In the genomic region with DNA sequence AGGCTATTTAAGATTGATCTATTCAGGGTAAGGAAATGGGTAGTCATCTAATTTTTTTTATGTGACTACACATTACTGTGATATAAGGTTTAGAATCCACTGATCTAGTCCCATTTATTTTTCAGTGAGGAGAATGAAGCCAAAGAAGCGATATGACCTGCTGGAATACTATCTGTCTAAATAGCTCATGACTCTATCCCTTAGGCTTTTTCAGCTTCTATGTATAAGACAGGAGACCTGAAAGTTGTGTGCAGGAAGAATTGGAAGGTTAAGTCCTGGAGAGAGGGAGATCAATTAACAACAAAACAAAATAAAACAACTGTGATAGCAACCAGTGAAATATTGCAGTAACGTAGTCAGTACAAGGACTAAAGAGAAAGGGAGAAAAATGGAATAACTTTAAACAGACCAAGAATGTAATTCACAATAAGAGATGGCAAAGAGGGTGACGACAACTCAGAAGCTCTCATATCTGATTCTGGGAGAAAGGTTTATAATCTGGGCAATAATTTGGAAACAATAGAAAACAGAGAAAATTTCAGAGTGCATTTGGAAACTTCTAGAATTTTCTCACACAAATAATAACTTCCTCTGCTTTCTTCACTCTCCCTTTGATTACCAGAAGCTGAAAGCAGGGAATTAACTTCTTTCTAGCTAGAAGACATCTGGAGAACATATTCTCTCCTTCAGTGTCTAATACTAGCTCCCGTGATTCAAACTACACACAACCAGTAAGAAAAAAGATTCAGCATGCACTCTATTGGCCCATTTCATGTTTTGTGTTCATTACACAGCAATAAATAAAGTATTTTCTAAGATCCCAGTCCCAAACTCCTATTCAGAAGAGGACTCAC, we compare ENCODE assay signal across 10 cellular contexts. TPM values are rescaled to one million over a fixed set of nuclear protein-coding genes. Genes with fewer than 3 reads are reported as not detected.
A peak's percentile ranks its signal among the peaks of the same experiment; 100 is the strongest.
DNase-seq lines count a peak whose midpoint lies in the region; ATAC-seq and TF ChIP-seq lines count a peak whose summit lies in the region.
"Had no signal": no experiment of that assay in that cellular context is flagged by ENCODE, and none has a peak within 500 bp of the region (broad histone marks: within the 10 kb centered on the region; RNA-seq: fewer than 3 reads in every experiment).

No MANE protein-coding gene starts in this region.

- POLR2A ChIA-PET in CD4-positive, alpha-beta T cell (lab: Charles Lee), result interaction anchor here (1.0 to 3.0 kb wide), 5 partner anchors 9 to 212 kb away, joined by 3 to 8 read pairs (median 7); no protein-coding TSS in a partner anchor
- POLR2A ChIA-PET in Caco-2 (lab: Charles Lee), result no interaction called here

- no peak for DNase-seq in CD4-positive, alpha-beta T cell
- no peak for DNase-seq in HFFc6
- DNase-seq in adipocyte (ENCODE audit: low read depth), result no peak
- DNase-seq in Caco-2, result no peak
- DNase-seq in cortex of kidney (lab: John Stamatoyannopoulos, UW), result no peak
- DNase-seq in NCI-H2227 treated with DMSO at 0.1 percent for 48 hours (lab: John Stamatoyannopoulos, UW), result no peak
- no peak for DNase-seq in BE2C

- H3K27ac Mint-ChIP-seq in CD4-positive, alpha-beta T cell, result peak overlapping the region; percentile 91
- H3K27ac Mint-ChIP-seq in HFFc6 (peak overlapping the region; percentile 45; the same call in 1 of the 2 replicates), Caco-2 (ENCODE audit: unreplicated experiment) (no peak overlapping the region)

- intact Hi-C loops in CD4-positive, alpha-beta T cell (cut with DNase I, micrococcal nuclease), result no loop called here
- intact Hi-C loops in Caco-2 (cut with micrococcal nuclease; ENCODE audit: unreplicated experiment), result no loop called here

- peak; percentile 39 for ATAC-seq in CD4-positive, alpha-beta T cell (ENCODE audit: poor library complexity)
- ATAC-seq: HCT116 had no signal

- H3K4me1 ChIP-seq in adipocyte (ENCODE audit: control insufficient read depth, insufficient read depth, low read length) (peaks cover 6% of the 10 kb centered on the region), muscle layer of duodenum (ENCODE audit: control insufficient read depth in 1 of 2, insufficient read depth in 2 of 2, low read length in 2 of 2) (peaks cover 0 to 12% of the 10 kb centered on the region in 2 donors), Caco-2 (0 out of 2 replicates have a peak, but pooled peaks cover 4% of the 10 kb centered on the region), BE2C (no peaks in the 10 kb centered on the region)

- BruUV-seq in Caco-2 (replicated peaks; lab: Mats Ljungman, UMichigan), result no TSS peak

- CTCF ChIA-PET in CD4-positive, alpha-beta T cell (lab: Charles Lee), result interaction anchor here (0.9 to 1.5 kb wide), 3 partner anchors 13 to 308 kb away, joined by 3 to 5 read pairs (median 4); no protein-coding TSS in a partner anchor
- CTCF ChIA-PET in Caco-2 (lab: Charles Lee), result no interaction called here

- no peaks in the 10 kb centered on the region for H3K27me3 ChIP-seq in CD4-positive, alpha-beta T cell (ENCODE audit: control insufficient read depth, insufficient read depth, low read length)
- H3K27me3 ChIP-seq in adipocyte (replicated peaks; ENCODE audit: control insufficient read depth, insufficient read depth, low read length), result no peaks in the 10 kb centered on the region
- H3K27me3 ChIP-seq in muscle layer of duodenum (ENCODE audit: low read depth, low read length), result no peaks in the 10 kb centered on the region
- H3K27me3 ChIP-seq in Caco-2 (replicated peaks; ENCODE audit: control insufficient read depth, insufficient read depth, low read length), result no peaks in the 10 kb centered on the region
- H3K27me3 ChIP-seq in BE2C, result no peaks in the 10 kb centered on the region

- peaks cover 67% of the 10 kb centered on the region for H3K4me1 Mint-ChIP-seq in CD4-positive, alpha-beta T cell (ENCODE audit: low read depth)
- H3K4me1 Mint-ChIP-seq in HFFc6 (ENCODE audit: low read depth) (peaks cover 23% of the 10 kb centered on the region), Caco-2 (ENCODE audit: low read depth, unreplicated experiment) (no peaks in the 10 kb centered on the region)

- H3K27me3 Mint-ChIP-seq in CD4-positive, alpha-beta T cell, result no peaks in the 10 kb centered on the region
- peaks cover 2% of the 10 kb centered on the region; the same call in 1 of the 2 replicates for H3K27me3 Mint-ChIP-seq in HFFc6 (ENCODE audit: insufficient read depth)
- peaks cover 2% of the 10 kb centered on the region for H3K27me3 Mint-ChIP-seq in Caco-2 (ENCODE audit: insufficient read depth, unreplicated experiment)

- H3K4me3 Mint-ChIP-seq in CD4-positive, alpha-beta T cell, result peak overlapping the region; percentile 97
- H3K4me3 Mint-ChIP-seq in HFFc6 (peak overlapping the region; percentile 83), Caco-2 (ENCODE audit: unreplicated experiment) (no peak overlapping the region)

- H3K36me3 ChIP-seq in adipocyte (ENCODE audit: control insufficient read depth, insufficient read depth, low read length, severe bottlenecking) (no peaks in the 10 kb centered on the region), muscle layer of duodenum (ENCODE audit: control insufficient read depth in 1 of 2, insufficient read depth in 2 of 2, low read length in 2 of 2) (no peaks in the 10 kb centered on the region), Caco-2 (ENCODE audit: control insufficient read depth, insufficient read depth, low read length) (no peaks in the 10 kb centered on the region), BE2C (no peaks in the 10 kb centered on the region)

- H3K36me3 Mint-ChIP-seq in CD4-positive, alpha-beta T cell (ENCODE audit: low read depth), result peaks cover 3% of the 10 kb centered on the region
- no peaks in the 10 kb centered on the region for H3K36me3 Mint-ChIP-seq in HFFc6 (ENCODE audit: low read depth)
- no peaks in the 10 kb centered on the region for H3K36me3 Mint-ChIP-seq in Caco-2 (ENCODE audit: insufficient read depth, unreplicated experiment)

- H3K9me3 Mint-ChIP-seq in CD4-positive, alpha-beta T cell, result no peaks in the 10 kb centered on the region
- H3K9me3 Mint-ChIP-seq in HFFc6 (no peaks in the 10 kb centered on the region), Caco-2 (ENCODE audit: unreplicated experiment) (no peaks in the 10 kb centered on the region)

- peak overlapping the region; percentile 76 for H3K9ac ChIP-seq in adipocyte (ENCODE audit: low read length)

- TF ChIP-seq CTCF in CD4-positive, alpha-beta T cell (IDR thresholded peaks at IDR 0.05), result no peak
- TF ChIP-seq CTCF in HFFc6 (IDR thresholded peaks at IDR 0.05) (no peak), Caco-2 (IDR thresholded peaks at IDR 0.05; ENCODE audit: insufficient read depth in 1 of 2, low read depth in 1 of 2, low read length in 1 of 2, severe bottlenecking in 1 of 2, unreplicated experiment in 1 of 2) (no peak), BE2C (IDR thresholded peaks at IDR 0.05; ENCODE audit: low read depth, low read length) (no peak)

- H3K4me3 ChIP-seq in adipocyte (ENCODE audit: low read length) (peak overlapping the region; percentile 88), muscle layer of duodenum (ENCODE audit: low read depth in 1 of 2, low read length in 2 of 2) (peak overlapping the region; percentile 60 to 72), Caco-2 (ENCODE audit: low read depth, low read length) (no peak overlapping the region), BE2C (ENCODE audit: low read depth, low read length) (no peak overlapping the region)

- H3K9me3 ChIP-seq in CD4-positive, alpha-beta T cell (ENCODE audit: control insufficient read depth, low read length), result no peaks in the 10 kb centered on the region
- no peaks in the 10 kb centered on the region for H3K9me3 ChIP-seq in adipocyte (ENCODE audit: control insufficient read depth, low read length)
- no peaks in the 10 kb centered on the region for H3K9me3 ChIP-seq in muscle layer of duodenum (ENCODE audit: control insufficient read depth in 1 of 2, low read length in 2 of 2)
- no peaks in the 10 kb centered on the region for H3K9me3 ChIP-seq in Caco-2
- H3K9me3 ChIP-seq in BE2C, result no peaks in the 10 kb centered on the region

- H3K27ac ChIP-seq in CD4-positive, alpha-beta T cell (ENCODE audit: low read depth, low read length), result peak overlapping the region; percentile 55
- peak overlapping the region; percentile 87 for H3K27ac ChIP-seq in muscle layer of duodenum (ENCODE audit: low read length)

RNA-seq across cellular contexts. Expression of gene CASP12, which starts 19.2 kb away (rescaled TPM):
- total RNA-seq in CD4-positive, alpha-beta T cell, result not detected
- not detected for total RNA-seq in HFFc6 (2021; fragmentation: NEBNext Ultra II Directional; extraction: Animal tissue kit (Norgen Biotek cat#: 25700))
- total RNA-seq in Caco-2 (2022), result not detected in 2 replicates
- polyA plus RNA-seq in BE2C (2012; ENCODE audit: insufficient read depth, insufficient read length, low read depth), result not detected
- total RNA-seq: temporal lobe had no signal

RNA-seq across cellular contexts. Expression of gene CASP4, which starts 50.9 kb away (rescaled TPM):
- total RNA-seq in CD4-positive, alpha-beta T cell, result 10 to 100 TPM; 54.3 to 56.3 TPM
- 10 to 100 TPM; 52.7 to 71.6 (median 60.8) TPM for total RNA-seq in HFFc6 (2021; fragmentation: NEBNext Ultra II Directional; extraction: Animal tissue kit (Norgen Biotek cat#: 25700))
- total RNA-seq in Caco-2 (2022), result 41.7 and 42.0 TPM in 2 replicates
- 4.9 TPM for polyA plus RNA-seq in BE2C (2012; ENCODE audit: insufficient read depth, insufficient read length, low read depth)

Comparison
In these comparisons a context has a peak if more than half of its experiments do, and no peak if none do; other contexts are left out.
1. H3K4me3 ChIP-seq: peak in adipocyte (single experiment) and muscle layer of duodenum (2 of 2); none in Caco-2 (single experiment) and BE2C (single experiment).